Comparison of ENCODE assay signal across 35 cellular contexts in the genomic region with DNA sequence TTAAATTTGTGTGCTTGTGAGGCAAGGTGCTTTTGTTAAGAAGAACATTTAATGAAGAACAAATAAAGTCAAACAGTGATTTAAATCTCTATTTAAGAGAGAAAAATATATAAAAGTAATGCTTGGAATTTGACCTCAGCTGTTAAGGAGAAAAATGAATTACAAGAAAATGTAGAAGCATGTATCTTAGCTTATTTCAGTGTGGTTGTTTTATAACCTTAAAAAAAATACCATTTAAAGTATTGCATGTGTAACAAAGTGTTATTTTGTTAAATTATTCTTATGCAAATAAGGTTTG.
"Had no signal": no experiment of that assay in that cellular context is flagged by ENCODE, and none has a peak within 500 bp of the region (broad histone marks: within the 10 kb centered on the region; RNA-seq: fewer than 3 reads in every experiment).

No MANE protein-coding gene starts in this region.

- H3K9me3 ChIP-seq: MG63 had no signal

- H3K36me3 ChIP-seq: MG63 had no signal

- DNase-seq: Karpas-422, Kasumi-1, MG63, MM.1S, MV-4-11, NCI-H1048, NCI-H1092, NCI-H1092 treated with DMSO at 0.1 percent for 48 hours, NCI-H1105, NCI-H1105 treated with DMSO at 0.1 percent for 48 hours, NCI-H1417, NCI-H1417 treated with DMSO at 0.1 percent for 48 hours, NCI-H1436, NCI-H1436 treated with DMSO at 0.1 percent for 48 hours, NCI-H146, NCI-H1694, NCI-H1694 treated with DMSO at 0.1 percent for 48 hours, NCI-H187, NCI-H187 treated with DMSO at 0.1 percent for 48 hours, NCI-H1930, NCI-H2029, NCI-H2029 treated with DMSO at 0.1 percent for 48 hours, NCI-H2081, NCI-H2081 treated with DMSO at 0.1 percent for 48 hours, NCI-H2107, NCI-H2171, NCI-H2171 treated with DMSO at 0.1 percent for 48 hours, NCI-H2227 treated with DMSO at 0.1 percent for 48 hours, NCI-H226, NCI-H345, NCI-H446, NCI-H446 treated with DMSO at 0.1 percent for 48 hours, NCI-H510A, NCI-H510A treated with DMSO at 0.1 percent for 48 hours, NCI-H524 had no signal

- H3K4me3 ChIP-seq: MG63 had no signal

- H3K27me3 ChIP-seq: MG63 had no signal
